Comparison of ENCODE assay signal across 1 cellular context in the genomic region with DNA sequence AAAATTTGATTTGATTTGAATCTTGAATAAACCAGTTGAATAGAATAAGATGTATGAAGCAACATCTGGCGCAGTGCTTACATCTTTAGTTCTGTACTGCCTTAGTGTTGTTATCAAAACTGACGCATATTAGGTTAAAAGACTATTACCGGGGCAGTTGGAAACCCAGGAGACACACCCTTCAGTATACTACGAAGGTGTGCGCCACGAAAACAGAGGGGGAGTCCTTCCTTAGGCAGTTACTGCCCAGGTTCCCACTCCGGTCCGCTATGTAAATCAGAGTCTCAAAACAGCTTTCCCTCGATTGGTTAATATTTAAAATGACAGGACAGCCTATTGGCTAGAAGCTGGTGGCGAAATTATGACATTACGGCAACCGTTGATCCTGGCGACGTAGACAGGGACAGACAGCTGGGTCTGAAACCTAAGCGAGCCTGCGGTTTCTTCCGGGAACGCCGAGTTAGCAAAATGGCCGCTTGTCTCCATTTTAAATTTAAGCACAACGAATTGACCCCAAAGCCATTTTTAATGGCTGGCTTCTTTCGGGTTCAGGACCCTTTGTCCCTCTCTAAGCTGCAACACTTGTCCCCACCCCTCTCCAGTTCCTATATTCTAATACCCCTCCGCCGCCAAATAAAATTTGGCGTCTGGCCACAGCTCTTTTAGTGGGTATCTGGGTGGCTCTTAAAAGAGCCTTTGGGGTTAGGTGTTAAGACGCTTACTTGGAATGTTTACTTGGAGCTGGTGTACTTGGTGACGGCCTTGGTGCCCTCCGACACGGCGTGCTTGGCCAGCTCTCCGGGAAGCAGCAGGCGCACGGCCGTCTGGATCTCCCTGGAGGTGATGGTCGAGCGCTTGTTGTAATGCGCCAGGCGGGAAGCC.
TF ChIP-seq lines count a peak whose summit lies in the region.

No MANE protein-coding gene starts in this region.

TF ChIP-seq in K562, 482 proteins besides CTCF, POLR2A, EP300 and RAD21 (continued from another document and continues in another):
- TF ChIP-seq, protein P1, sequence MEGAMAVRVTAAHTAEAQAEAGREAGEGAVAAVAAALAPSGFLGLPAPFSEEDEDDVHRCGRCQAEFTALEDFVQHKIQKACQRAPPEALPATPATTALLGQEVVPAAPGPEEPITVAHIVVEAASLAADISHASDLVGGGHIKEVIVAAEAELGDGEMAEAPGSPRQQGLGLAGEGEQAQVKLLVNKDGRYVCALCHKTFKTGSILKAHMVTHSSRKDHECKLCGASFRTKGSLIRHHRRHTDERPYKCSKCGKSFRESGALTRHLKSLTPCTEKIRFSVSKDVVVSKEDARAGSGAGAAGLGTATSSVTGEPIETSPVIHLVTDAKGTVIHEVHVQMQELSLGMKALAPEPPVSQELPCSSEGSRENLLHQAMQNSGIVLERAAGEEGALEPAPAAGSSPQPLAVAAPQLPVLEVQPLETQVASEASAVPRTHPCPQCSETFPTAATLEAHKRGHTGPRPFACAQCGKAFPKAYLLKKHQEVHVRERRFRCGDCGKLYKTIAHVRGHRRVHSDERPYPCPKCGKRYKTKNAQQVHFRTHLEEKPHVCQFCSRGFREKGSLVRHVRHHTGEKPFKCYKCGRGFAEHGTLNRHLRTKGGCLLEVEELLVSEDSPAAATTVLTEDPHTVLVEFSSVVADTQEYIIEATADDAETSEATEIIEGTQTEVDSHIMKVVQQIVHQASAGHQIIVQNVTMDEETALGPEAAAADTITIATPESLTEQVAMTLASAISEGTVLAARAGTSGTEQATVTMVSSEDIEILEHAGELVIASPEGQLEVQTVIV (CRISPR knock-in tag; IDR thresholded peaks at IDR 0.05; ENCODE audit: borderline replicate concordance): peak; percentile 62; the same call in 1 of the 2 replicates
- no peak for TF ChIP-seq HLTF (IDR thresholded peaks at IDR 0.05)
- no peak for TF ChIP-seq ZNF134 (CRISPR knock-in tag; conservative IDR thresholded peaks at IDR 0.05)
- TF ChIP-seq RBFOX2 (IDR thresholded peaks at IDR 0.05; ENCODE audit: low read depth, low read length): peak; percentile 83
- 0 out of 2 replicates have a peak, but pooled peaks have one; percentile 77 for TF ChIP-seq ZNF217 (CRISPR knock-in tag; IDR thresholded peaks at IDR 0.05)
- peak; percentile 93 for TF ChIP-seq FOXP1 (CRISPR knock-in tag; IDR thresholded peaks at IDR 0.05)
- TF ChIP-seq, protein P2, sequence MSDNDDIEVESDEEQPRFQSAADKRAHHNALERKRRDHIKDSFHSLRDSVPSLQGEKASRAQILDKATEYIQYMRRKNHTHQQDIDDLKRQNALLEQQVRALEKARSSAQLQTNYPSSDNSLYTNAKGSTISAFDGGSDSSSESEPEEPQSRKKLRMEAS (CRISPR knock-in tag; IDR thresholded peaks at IDR 0.05): peak; percentile 47
- TF ChIP-seq RBM34 (IDR thresholded peaks at IDR 0.05; ENCODE audit: borderline replicate concordance, insufficient read depth, low read length): no peak
- TF ChIP-seq ZFP1 (CRISPR knock-in tag; IDR thresholded peaks at IDR 0.05): peak; percentile 90
- TF ChIP-seq, protein P3, sequence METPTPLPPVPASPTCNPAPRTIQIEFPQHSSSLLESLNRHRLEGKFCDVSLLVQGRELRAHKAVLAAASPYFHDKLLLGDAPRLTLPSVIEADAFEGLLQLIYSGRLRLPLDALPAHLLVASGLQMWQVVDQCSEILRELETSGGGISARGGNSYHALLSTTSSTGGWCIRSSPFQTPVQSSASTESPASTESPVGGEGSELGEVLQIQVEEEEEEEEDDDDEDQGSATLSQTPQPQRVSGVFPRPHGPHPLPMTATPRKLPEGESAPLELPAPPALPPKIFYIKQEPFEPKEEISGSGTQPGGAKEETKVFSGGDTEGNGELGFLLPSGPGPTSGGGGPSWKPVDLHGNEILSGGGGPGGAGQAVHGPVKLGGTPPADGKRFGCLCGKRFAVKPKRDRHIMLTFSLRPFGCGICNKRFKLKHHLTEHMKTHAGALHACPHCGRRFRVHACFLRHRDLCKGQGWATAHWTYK (CRISPR knock-in tag; IDR thresholded peaks at IDR 0.05): peak; percentile 75; the same call in 1 of the 2 replicates
- TF ChIP-seq TBL1XR1 (IDR thresholded peaks at IDR 0.05; ENCODE audit: low read length in 2 of 2): peak; percentile 64 to 88
- TF ChIP-seq KLF6 (CRISPR knock-in tag; IDR thresholded peaks at IDR 0.05; ENCODE audit: borderline replicate concordance): peak; percentile 80; the same call in 1 of the 2 replicates
- TF ChIP-seq, protein P4, sequence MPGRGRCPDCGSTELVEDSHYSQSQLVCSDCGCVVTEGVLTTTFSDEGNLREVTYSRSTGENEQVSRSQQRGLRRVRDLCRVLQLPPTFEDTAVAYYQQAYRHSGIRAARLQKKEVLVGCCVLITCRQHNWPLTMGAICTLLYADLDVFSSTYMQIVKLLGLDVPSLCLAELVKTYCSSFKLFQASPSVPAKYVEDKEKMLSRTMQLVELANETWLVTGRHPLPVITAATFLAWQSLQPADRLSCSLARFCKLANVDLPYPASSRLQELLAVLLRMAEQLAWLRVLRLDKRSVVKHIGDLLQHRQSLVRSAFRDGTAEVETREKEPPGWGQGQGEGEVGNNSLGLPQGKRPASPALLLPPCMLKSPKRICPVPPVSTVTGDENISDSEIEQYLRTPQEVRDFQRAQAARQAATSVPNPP (IDR thresholded peaks at IDR 0.05; ENCODE audit: borderline replicate concordance, insufficient read depth, insufficient read length): no peak
- peak; percentile 78 for TF ChIP-seq SMAD3 (CRISPR knock-in tag; conservative IDR thresholded peaks at IDR 0.05)
- TF ChIP-seq, protein P5, sequence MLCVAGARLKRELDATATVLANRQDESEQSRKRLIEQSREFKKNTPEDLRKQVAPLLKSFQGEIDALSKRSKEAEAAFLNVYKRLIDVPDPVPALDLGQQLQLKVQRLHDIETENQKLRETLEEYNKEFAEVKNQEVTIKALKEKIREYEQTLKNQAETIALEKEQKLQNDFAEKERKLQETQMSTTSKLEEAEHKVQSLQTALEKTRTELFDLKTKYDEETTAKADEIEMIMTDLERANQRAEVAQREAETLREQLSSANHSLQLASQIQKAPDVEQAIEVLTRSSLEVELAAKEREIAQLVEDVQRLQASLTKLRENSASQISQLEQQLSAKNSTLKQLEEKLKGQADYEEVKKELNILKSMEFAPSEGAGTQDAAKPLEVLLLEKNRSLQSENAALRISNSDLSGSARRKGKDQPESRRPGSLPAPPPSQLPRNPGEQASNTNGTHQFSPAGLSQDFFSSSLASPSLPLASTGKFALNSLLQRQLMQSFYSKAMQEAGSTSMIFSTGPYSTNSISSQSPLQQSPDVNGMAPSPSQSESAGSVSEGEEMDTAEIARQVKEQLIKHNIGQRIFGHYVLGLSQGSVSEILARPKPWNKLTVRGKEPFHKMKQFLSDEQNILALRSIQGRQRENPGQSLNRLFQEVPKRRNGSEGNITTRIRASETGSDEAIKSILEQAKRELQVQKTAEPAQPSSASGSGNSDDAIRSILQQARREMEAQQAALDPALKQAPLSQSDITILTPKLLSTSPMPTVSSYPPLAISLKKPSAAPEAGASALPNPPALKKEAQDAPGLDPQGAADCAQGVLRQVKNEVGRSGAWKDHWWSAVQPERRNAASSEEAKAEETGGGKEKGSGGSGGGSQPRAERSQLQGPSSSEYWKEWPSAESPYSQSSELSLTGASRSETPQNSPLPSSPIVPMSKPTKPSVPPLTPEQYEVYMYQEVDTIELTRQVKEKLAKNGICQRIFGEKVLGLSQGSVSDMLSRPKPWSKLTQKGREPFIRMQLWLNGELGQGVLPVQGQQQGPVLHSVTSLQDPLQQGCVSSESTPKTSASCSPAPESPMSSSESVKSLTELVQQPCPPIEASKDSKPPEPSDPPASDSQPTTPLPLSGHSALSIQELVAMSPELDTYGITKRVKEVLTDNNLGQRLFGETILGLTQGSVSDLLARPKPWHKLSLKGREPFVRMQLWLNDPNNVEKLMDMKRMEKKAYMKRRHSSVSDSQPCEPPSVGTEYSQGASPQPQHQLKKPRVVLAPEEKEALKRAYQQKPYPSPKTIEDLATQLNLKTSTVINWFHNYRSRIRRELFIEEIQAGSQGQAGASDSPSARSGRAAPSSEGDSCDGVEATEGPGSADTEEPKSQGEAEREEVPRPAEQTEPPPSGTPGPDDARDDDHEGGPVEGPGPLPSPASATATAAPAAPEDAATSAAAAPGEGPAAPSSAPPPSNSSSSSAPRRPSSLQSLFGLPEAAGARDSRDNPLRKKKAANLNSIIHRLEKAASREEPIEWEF (CRISPR knock-in tag; IDR thresholded peaks at IDR 0.05): 0 out of 2 replicates have a peak, but pooled peaks have one; percentile 18
- no peak for TF ChIP-seq KAT2B (IDR thresholded peaks at IDR 0.05; ENCODE audit: low read depth, low read length)
- no peak for TF ChIP-seq GTF2A2 (tag; IDR thresholded peaks at IDR 0.05)
- TF ChIP-seq, protein P6, sequence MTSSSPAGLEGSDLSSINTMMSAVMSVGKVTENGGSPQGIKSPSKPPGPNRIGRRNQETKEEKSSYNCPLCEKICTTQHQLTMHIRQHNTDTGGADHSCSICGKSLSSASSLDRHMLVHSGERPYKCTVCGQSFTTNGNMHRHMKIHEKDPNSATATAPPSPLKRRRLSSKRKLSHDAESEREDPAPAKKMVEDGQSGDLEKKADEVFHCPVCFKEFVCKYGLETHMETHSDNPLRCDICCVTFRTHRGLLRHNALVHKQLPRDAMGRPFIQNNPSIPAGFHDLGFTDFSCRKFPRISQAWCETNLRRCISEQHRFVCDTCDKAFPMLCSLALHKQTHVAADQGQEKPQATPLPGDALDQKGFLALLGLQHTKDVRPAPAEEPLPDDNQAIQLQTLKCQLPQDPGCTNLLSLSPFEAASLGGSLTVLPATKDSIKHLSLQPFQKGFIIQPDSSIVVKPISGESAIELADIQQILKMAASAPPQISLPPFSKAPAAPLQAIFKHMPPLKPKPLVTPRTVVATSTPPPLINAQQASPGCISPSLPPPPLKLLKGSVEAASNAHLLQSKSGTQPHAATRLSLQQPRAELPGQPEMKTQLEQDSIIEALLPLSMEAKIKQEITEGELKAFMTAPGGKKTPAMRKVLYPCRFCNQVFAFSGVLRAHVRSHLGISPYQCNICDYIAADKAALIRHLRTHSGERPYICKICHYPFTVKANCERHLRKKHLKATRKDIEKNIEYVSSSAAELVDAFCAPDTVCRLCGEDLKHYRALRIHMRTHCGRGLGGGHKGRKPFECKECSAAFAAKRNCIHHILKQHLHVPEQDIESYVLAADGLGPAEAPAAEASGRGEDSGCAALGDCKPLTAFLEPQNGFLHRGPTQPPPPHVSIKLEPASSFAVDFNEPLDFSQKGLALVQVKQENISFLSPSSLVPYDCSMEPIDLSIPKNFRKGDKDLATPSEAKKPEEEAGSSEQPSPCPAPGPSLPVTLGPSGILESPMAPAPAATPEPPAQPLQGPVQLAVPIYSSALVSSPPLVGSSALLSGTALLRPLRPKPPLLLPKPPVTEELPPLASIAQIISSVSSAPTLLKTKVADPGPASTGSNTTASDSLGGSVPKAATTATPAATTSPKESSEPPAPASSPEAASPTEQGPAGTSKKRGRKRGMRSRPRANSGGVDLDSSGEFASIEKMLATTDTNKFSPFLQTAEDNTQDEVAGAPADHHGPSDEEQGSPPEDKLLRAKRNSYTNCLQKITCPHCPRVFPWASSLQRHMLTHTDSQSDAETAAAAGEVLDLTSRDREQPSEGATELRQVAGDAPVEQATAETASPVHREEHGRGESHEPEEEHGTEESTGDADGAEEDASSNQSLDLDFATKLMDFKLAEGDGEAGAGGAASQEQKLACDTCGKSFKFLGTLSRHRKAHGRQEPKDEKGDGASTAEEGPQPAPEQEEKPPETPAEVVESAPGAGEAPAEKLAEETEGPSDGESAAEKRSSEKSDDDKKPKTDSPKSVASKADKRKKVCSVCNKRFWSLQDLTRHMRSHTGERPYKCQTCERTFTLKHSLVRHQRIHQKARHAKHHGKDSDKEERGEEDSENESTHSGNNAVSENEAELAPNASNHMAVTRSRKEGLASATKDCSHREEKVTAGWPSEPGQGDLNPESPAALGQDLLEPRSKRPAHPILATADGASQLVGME (CRISPR knock-in tag; IDR thresholded peaks at IDR 0.05): no peak; the same call in 1 of the 2 replicates
- TF ChIP-seq, protein P7, sequence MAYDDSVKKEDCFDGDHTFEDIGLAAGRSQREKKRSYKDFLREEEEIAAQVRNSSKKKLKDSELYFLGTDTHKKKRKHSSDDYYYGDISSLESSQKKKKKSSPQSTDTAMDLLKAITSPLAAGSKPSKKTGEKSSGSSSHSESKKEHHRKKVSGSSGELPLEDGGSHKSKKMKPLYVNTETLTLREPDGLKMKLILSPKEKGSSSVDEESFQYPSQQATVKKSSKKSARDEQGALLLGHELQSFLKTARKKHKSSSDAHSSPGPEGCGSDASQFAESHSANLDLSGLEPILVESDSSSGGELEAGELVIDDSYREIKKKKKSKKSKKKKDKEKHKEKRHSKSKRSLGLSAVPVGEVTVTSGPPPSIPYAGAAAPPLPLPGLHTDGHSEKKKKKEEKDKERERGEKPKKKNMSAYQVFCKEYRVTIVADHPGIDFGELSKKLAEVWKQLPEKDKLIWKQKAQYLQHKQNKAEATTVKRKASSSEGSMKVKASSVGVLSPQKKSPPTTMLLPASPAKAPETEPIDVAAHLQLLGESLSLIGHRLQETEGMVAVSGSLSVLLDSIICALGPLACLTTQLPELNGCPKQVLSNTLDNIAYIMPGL (CRISPR knock-in tag; IDR thresholded peaks at IDR 0.05): 0 out of 2 replicates have a peak, but pooled peaks have one; percentile 43
- TF ChIP-seq CHCHD3 (CRISPR knock-in tag; IDR thresholded peaks at IDR 0.05): peak; percentile 97; the same call in 1 of the 2 replicates
- TF ChIP-seq NEUROD1 (IDR thresholded peaks at IDR 0.05; ENCODE audit: borderline replicate concordance, low read depth, low read length, partially characterized antibody): peak; percentile 82
- TF ChIP-seq, protein P8, sequence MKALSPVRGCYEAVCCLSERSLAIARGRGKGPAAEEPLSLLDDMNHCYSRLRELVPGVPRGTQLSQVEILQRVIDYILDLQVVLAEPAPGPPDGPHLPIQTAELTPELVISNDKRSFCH (CRISPR knock-in tag; IDR thresholded peaks at IDR 0.05): no peak
- TF ChIP-seq, protein P8 (tag; IDR thresholded peaks at IDR 0.05): peak; percentile 51; the same call in 1 of the 2 replicates
